ENCODE assay signal across 9 cellular contexts in the genomic region with DNA sequence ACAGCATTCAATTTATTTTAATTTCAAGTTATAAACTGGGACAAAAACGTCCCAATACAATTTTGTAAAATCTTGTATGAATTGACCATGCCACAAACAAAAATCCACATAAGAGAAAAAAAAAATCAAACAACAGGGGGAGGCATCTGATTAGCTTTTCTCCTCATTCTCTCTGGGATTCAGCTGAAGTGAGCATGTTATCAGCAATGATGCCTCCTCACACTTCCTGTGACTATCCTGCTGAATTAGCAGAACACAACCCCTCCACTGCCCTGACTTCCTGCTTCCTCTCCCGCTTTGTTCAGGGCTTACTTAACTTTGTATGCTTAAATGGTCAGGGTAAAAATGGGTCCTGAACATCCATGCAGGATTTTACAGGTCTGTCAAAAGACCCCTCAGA.
DNase-seq lines count a peak whose midpoint lies in the region; ATAC-seq, FAIRE-seq and TF ChIP-seq lines count a peak whose summit lies in the region.
"Had no signal": no experiment of that assay in that cellular context is flagged by ENCODE, and none has a peak within 500 bp of the region (broad histone marks: within the 10 kb centered on the region; RNA-seq: fewer than 3 reads in every experiment).

No MANE protein-coding gene starts in this region.

- no peaks in the 10 kb centered on the region for H3K9me1 ChIP-seq in endothelial cell of umbilical vein (replicated peaks; ENCODE audit: control insufficient read depth, extremely low read depth, insufficient read depth, low read length)

- H2AFZ ChIP-seq in endothelial cell of umbilical vein (ENCODE audit: low read depth, low read length): no peak overlapping the region
- no peak overlapping the region for H2AFZ ChIP-seq in osteoblast (ENCODE audit: low read length)

- H3K79me2 ChIP-seq in endothelial cell of umbilical vein (ENCODE audit: control insufficient read depth, insufficient read depth, low read length) (peaks cover 92% of the 10 kb centered on the region), osteoblast (ENCODE audit: insufficient read depth, low read length) (peaks cover 97% of the 10 kb centered on the region)

- H3K27me3 ChIP-seq in endothelial cell of umbilical vein (ENCODE audit: control insufficient read depth in 2 of 2, insufficient read depth in 2 of 2, low read length in 2 of 2): no peaks in the 10 kb centered on the region
- H3K27me3 ChIP-seq in osteoblast (ENCODE audit: insufficient read depth, low read length): no peaks in the 10 kb centered on the region

- DNase-seq in SIG-M5 treated with dmso at 0.1 percent for 504 hours (lab: John Stamatoyannopoulos, UW; ENCODE audit: unreplicated experiment): peak; percentile 26
- DNase-seq in SIG-M5 (lab: John Stamatoyannopoulos, UW): no peak
- DNase-seq in RKO (ENCODE audit: low spot score): peak; percentile 9
- DNase-seq in endothelial cell of umbilical vein (ENCODE audit: low read depth, low spot score): peak; percentile 70
- peak; percentile 29 for DNase-seq in osteoblast (ENCODE audit: insufficient read length, low spot score, missing footprints)
- no peak for DNase-seq in stimulated activated CD8-positive, alpha-beta memory T cell treated with anti-CD3 and anti-CD28 coated beads, Interleukin-4, amount 100 ng/mL, for 48 hours
- no peak for DNase-seq in DMS79 treated with DMSO at 0.1 percent for 48 hours (lab: John Stamatoyannopoulos, UW)
- DNase-seq: NCI-H446 treated with DMSO at 0.1 percent for 48 hours had no signal

- no peak for ATAC-seq in GM21381 (IDR thresholded peaks at IDR 0.05; ENCODE audit: unreplicated experiment)

- H3K4me3 ChIP-seq in endothelial cell of umbilical vein (replicated peaks in 1 of 3; ENCODE audit: insufficient read depth in 1 of 3, low read depth in 1 of 3, low read length in 3 of 3): no peak overlapping the region
- no peak overlapping the region for H3K4me3 ChIP-seq in osteoblast (ENCODE audit: insufficient read depth, low read length)

- intact Hi-C loops in endothelial cell of umbilical vein (cut with micrococcal nuclease): loop anchor here (1.0 to 5.0 kb wide), 6 partner anchors 40 to 730 kb away; no protein-coding TSS in a partner anchor

- no peak for TF ChIP-seq POLR2A in endothelial cell of umbilical vein (IDR thresholded peaks at IDR 0.05; ENCODE audit: low read depth, low read length)

- peak; percentile 35 for FAIRE-seq in endothelial cell of umbilical vein (lab: Jason Lieb, UNC)

- peaks cover 35% of the 10 kb centered on the region for H3K4me1 ChIP-seq in endothelial cell of umbilical vein (ENCODE audit: control insufficient read depth, extremely low read depth, insufficient read depth, low read length)
- peaks cover 41% of the 10 kb centered on the region for H3K4me1 ChIP-seq in osteoblast (ENCODE audit: insufficient read depth, low read length)

- dilution Hi-C loops in endothelial cell of umbilical vein (cut with MboI; ENCODE audit: extremely low pct_ligation_motif_present, low sequenced_read_pairs): no loop called here

- H3K27ac ChIP-seq in endothelial cell of umbilical vein (ENCODE audit: insufficient read depth, low read depth, low read length) (no peak overlapping the region), osteoblast (ENCODE audit: low read depth, low read length) (peak overlapping the region; percentile 2)

- H3K36me3 ChIP-seq in endothelial cell of umbilical vein (ENCODE audit: control insufficient read depth in 2 of 2, extremely low read depth in 1 of 2, insufficient read depth in 2 of 2, low read length in 2 of 2) (no peaks in the 10 kb centered on the region), osteoblast (ENCODE audit: insufficient read depth, low read length) (no peaks in the 10 kb centered on the region)

- POLR2A ChIA-PET in endothelial cell of umbilical vein (lab: Charles Lee): no interaction called here

- peak in 1 of 2 donors; percentile 1 for TF ChIP-seq CTCF in endothelial cell of umbilical vein (IDR thresholded peaks at IDR 0.05; ENCODE audit: extremely low read depth in 1 of 2, insufficient read depth in 1 of 2, low read depth in 1 of 2, low read length in 2 of 2)
- TF ChIP-seq CTCF in osteoblast (IDR thresholded peaks at IDR 0.05; ENCODE audit: extremely low read depth, low read depth, low read length): peak; percentile 10

- H4K20me1 ChIP-seq in endothelial cell of umbilical vein (replicated peaks; ENCODE audit: control insufficient read depth, extremely low read depth, insufficient read depth, low read length) (no peaks in the 10 kb centered on the region), osteoblast (ENCODE audit: insufficient read depth, low read length) (peaks cover 28% of the 10 kb centered on the region)

- BruUV-seq in endothelial cell of umbilical vein (replicated peaks; lab: Mats Ljungman, UMichigan): no TSS peak

- H3K4me2 ChIP-seq in endothelial cell of umbilical vein (ENCODE audit: insufficient read depth, low read length) (peak overlapping the region; percentile 4), osteoblast (ENCODE audit: insufficient read depth, low read length) (no peak overlapping the region)

- H3K9me3 ChIP-seq in endothelial cell of umbilical vein (replicated peaks; ENCODE audit: control insufficient read depth, insufficient read depth, low read length): no peaks in the 10 kb centered on the region
- H3K9me3 ChIP-seq in osteoblast (ENCODE audit: low read depth, low read length): no peaks in the 10 kb centered on the region

- H3K9ac ChIP-seq in endothelial cell of umbilical vein (replicated peaks; ENCODE audit: extremely low read depth, insufficient read depth, low read length): no peak overlapping the region

- CTCF ChIA-PET in endothelial cell of umbilical vein (lab: Charles Lee): interaction anchor here (0.7 to 4.7 kb wide), 13 partner anchors 7 to 732 kb away, joined by 3 to 37 read pairs (median 4); no protein-coding TSS in a partner anchor

TF ChIP-seq in endothelial cell of umbilical vein, 7 proteins besides CTCF, POLR2A, EP300 and RAD21:
- TF ChIP-seq, protein P1, sequence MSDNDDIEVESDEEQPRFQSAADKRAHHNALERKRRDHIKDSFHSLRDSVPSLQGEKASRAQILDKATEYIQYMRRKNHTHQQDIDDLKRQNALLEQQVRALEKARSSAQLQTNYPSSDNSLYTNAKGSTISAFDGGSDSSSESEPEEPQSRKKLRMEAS (IDR thresholded peaks at IDR 0.05; ENCODE audit: insufficient read depth, insufficient read length): no peak
- TF ChIP-seq GATA2 (IDR thresholded peaks at IDR 0.05; ENCODE audit: insufficient read depth, insufficient read length, low read depth, low read length): peak; percentile 83
- no peak for TF ChIP-seq FOS (IDR thresholded peaks at IDR 0.05; ENCODE audit: borderline replicate concordance, insufficient read depth, low read length)
- TF ChIP-seq JUN (IDR thresholded peaks at IDR 0.05; ENCODE audit: borderline replicate concordance, insufficient read depth, insufficient read length, low read depth): peak; percentile 18
- TF ChIP-seq EZH2 (IDR thresholded peaks at IDR 0.05; ENCODE audit: borderline replicate concordance, low read depth, low read length, severe bottlenecking): no peak
- TF ChIP-seq POLR2AphosphoS5 (IDR thresholded peaks at IDR 0.05; ENCODE audit: insufficient read depth, low read depth, low read length): peak; percentile 46
- peak; percentile 13 for TF ChIP-seq MYC (IDR thresholded peaks at IDR 0.05; ENCODE audit: low read depth, low read length)

Comparison
In these comparisons a context has a peak if more than half of its experiments do, and no peak if none do; other contexts are left out.
1. DNase-seq: peak in SIG-M5 treated with dmso at 0.1 percent for 504 hours (single experiment), RKO (single experiment), endothelial cell of umbilical vein (single experiment) and osteoblast (single experiment); none in SIG-M5 (single experiment), stimulated activated CD8-positive, alpha-beta memory T cell treated with anti-CD3 and anti-CD28 coated beads, Interleukin-4, amount 100 ng/mL, for 48 hours (single experiment) and DMS79 treated with DMSO at 0.1 percent for 48 hours (single experiment).